In the genomic region with DNA sequence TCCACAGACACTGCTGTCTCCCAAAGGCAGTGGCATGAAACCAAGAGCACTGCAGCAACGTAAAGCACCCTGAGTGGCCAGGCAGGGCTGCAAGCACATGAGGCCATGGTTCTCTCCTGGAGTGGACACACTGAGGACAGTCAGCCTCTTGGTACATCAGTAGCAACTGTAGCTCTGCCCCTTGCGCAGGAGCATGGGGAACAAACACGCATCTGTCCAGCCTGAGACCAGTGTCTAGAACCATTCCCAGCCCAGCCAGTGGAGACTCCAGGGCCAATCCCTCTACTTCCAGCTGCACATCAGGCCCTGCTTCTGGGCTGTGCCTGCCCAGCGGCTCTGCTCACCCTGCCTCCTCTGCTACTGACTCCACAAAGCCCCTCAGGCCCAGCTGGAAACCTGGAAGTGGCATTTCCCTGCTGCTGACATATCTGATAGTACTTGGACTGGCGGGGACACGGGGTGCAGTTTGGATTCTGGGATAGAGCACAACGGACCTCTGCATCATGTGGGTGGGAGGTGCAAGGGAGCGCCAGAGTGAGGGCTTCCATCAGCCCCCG, we compare ENCODE assay signal across 13 cellular contexts. TPM values are rescaled to one million over a fixed set of nuclear protein-coding genes. Genes with fewer than 3 reads are reported as not detected.
DNase-seq lines count a peak whose midpoint lies in the region; ATAC-seq and TF ChIP-seq lines count a peak whose summit lies in the region.
"Had no signal": no experiment of that assay in that cellular context is flagged by ENCODE, and none has a peak within 500 bp of the region (broad histone marks: within the 10 kb centered on the region; RNA-seq: fewer than 3 reads in every experiment).

No MANE protein-coding gene starts in this region.

- TF ChIP-seq CTCF in osteocyte (IDR thresholded peaks at IDR 0.05), result no peak

- no peak overlapping the region for H3K27ac Mint-ChIP-seq in osteocyte (ENCODE audit: unreplicated experiment)
- H3K27ac Mint-ChIP-seq: CD4-positive, alpha-beta T cell had no signal

- no peaks in the 10 kb centered on the region for H3K27me3 Mint-ChIP-seq in osteocyte (ENCODE audit: unreplicated experiment)
- H3K27me3 Mint-ChIP-seq: CD4-positive, alpha-beta T cell had no signal

- H3K4me1 Mint-ChIP-seq in osteocyte (ENCODE audit: unreplicated experiment), result no peaks in the 10 kb centered on the region

- H3K36me3 Mint-ChIP-seq in osteocyte (ENCODE audit: unreplicated experiment), result no peaks in the 10 kb centered on the region

- peak; percentile 7 to 10 for DNase-seq in activated T-cell treated with anti-CD3 and anti-CD28 coated beads, Interleukin-2, amount 50 U/mL, for 48 hours
- DNase-seq in activated T-cell treated with anti-CD3 and anti-CD28 coated beads, Interleukin-2, amount 50 U/mL, for 1 hour, result no peak
- DNase-seq in islet precursor cell (peak; percentile 45), osteocyte (ENCODE audit: extremely low spot score, unreplicated experiment) (peak; percentile 77), GM03348 (ENCODE audit: low spot score) (no peak), HUDEP-2 (lab: John Stamatoyannopoulos, UW; ENCODE audit: unreplicated experiment in 76 of 76) (no peak)
- DNase-seq: AML-193; Caco-2; CD4-positive, alpha-beta T cell; GM23248; HCEC 1CT had no signal

- ATAC-seq in HG03108 (IDR thresholded peaks at IDR 0.05; ENCODE audit: unreplicated experiment), result no peak
- ATAC-seq: A549 had no signal

- no peak overlapping the region for H3K4me3 Mint-ChIP-seq in osteocyte (ENCODE audit: unreplicated experiment)
- H3K4me3 Mint-ChIP-seq: CD4-positive, alpha-beta T cell had no signal

- no peaks in the 10 kb centered on the region for H3K9me3 Mint-ChIP-seq in osteocyte (ENCODE audit: unreplicated experiment)
- H3K9me3 Mint-ChIP-seq: CD4-positive, alpha-beta T cell had no signal

RNA-seq across cellular contexts. Expression of gene TOR1AIP2, which starts 49.0 kb away (rescaled TPM):
- 85.5 and 87.4 TPM in 2 replicates for total RNA-seq in osteocyte

RNA-seq across cellular contexts. Expression of gene TOR1AIP1, which starts 53.5 kb away (rescaled TPM):
- total RNA-seq in osteocyte, result 53.7 and 60.6 TPM in 2 replicates

Comparison
In these comparisons a context has a peak if more than half of its experiments do, and no peak if none do; other contexts are left out.
1. DNase-seq: peak in activated T-cell treated with anti-CD3 and anti-CD28 coated beads, Interleukin-2, amount 50 U/mL, for 48 hours (2 of 2), islet precursor cell (single experiment) and osteocyte (single experiment); none in activated T-cell treated with anti-CD3 and anti-CD28 coated beads, Interleukin-2, amount 50 U/mL, for 1 hour (single experiment), GM03348 (single experiment) and HUDEP-2 (0 of 76).